Comparison of ENCODE assay signal across 14 cellular contexts in the genomic region with DNA sequence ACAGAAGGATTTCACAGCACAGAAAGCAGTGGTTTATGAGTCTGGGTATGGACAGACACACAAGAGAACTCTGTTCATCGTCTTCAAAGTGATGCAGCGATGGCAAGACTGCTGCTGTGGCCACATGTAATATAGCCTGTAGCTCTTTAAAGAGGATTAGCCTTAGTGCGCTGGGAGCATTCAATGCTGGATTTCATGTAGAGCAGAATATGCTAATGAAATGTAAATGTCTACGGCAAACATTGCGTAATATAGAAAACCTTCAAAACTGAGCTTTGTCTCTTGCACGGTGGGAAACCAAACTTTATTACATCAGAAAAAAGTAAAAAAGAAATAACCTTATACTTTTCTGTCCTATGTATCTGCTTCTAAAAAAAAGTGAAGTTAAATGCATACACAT.
"Had no signal": no experiment of that assay in that cellular context is flagged by ENCODE, and none has a peak within 500 bp of the region (broad histone marks: within the 10 kb centered on the region; RNA-seq: fewer than 3 reads in every experiment).

No MANE protein-coding gene starts in this region.

- H3K36me3 ChIP-seq: colonic mucosa, tibial artery had no signal

- H3K4me3 ChIP-seq: colonic mucosa, tibial artery had no signal

- H3K27ac ChIP-seq: colonic mucosa, tibial artery had no signal

- H3K9me3 ChIP-seq: colonic mucosa, tibial artery had no signal

- DNase-seq: activated CD4-positive, alpha-beta T cell treated with anti-CD3 and anti-CD28 coated beads for 4 hours; activated CD8-positive, alpha-beta T cell treated with anti-CD3 and anti-CD28 coated beads for 36 hours; activated effector memory CD4-positive, alpha-beta T cell treated with anti-CD3 and anti-CD28 coated beads, Interleukin-2, amount 50 U/mL, for 16 hours; activated T-cell treated with anti-CD3 and anti-CD28 coated beads, Interleukin-2, amount 50 U/mL, for 4 hours; central memory CD4-positive, alpha-beta T cell; colonic mucosa; left ventricle myocardium superior; mesenchymal stem cell; natural killer cell; stimulated activated CD4-positive, alpha-beta T cell treated with anti-CD3 and anti-CD28 coated beads, Interleukin-15, amount 100 ng/mL, for 24 hours; stimulated activated CD4-positive, alpha-beta T cell treated with anti-CD3 and anti-CD28 coated beads, Interleukin-4, amount 100 ng/mL, for 1 hour; stimulated activated naive CD4-positive, alpha-beta T cell; tibial artery had no signal

- ATAC-seq: activated CD8-positive, alpha-beta T cell treated with anti-CD3 and anti-CD28 coated beads for 36 hours; activated T-cell treated with anti-CD3 and anti-CD28 coated beads, Interleukin-2, amount 50 U/mL, for 4 hours; left ventricle myocardium superior; natural killer cell had no signal

- FAIRE-seq: urothelium cell line had no signal

- H3K27me3 ChIP-seq: colonic mucosa, tibial artery had no signal

- H3K4me1 ChIP-seq: colonic mucosa, tibial artery had no signal
